Comparison of ENCODE assay signal across 1 cellular context in genomic region chr13:29572575-29572974, GRCh38.
TF ChIP-seq lines count a peak whose summit lies in the region.

No MANE protein-coding gene starts in this region.

TF ChIP-seq in GM12891, 5 proteins besides CTCF, POLR2A, EP300 and RAD21:
- TF ChIP-seq TAF1 (IDR thresholded peaks at IDR 0.05; ENCODE audit: low read depth, low read length), result no peak
- TF ChIP-seq SPI1 (IDR thresholded peaks at IDR 0.05; ENCODE audit: low read depth, low read length), result no peak
